In genomic region chr16:81500833-81501521, GRCh38 we compare ENCODE assay signal across 10 cellular contexts. TPM values are rescaled to one million over a fixed set of nuclear protein-coding genes. Genes with fewer than 3 reads are reported as not detected.
DNase-seq lines count a peak whose midpoint lies in the region; TF ChIP-seq lines count a peak whose summit lies in the region.
"Had no signal": no experiment of that assay in that cellular context is flagged by ENCODE, and none has a peak within 500 bp of the region (broad histone marks: within the 10 kb centered on the region; RNA-seq: fewer than 3 reads in every experiment).

No MANE protein-coding gene starts in this region.

- peaks cover 60 to 64% of the 10 kb centered on the region in 2 experiments for H3K4me1 ChIP-seq in neutrophil (ENCODE audit: control insufficient read depth in 1 of 2, insufficient read depth in 1 of 2, low read depth in 1 of 2, low read length in 1 of 2)

- H3K4me1 Mint-ChIP-seq in CD14-positive monocyte: peaks cover 80% of the 10 kb centered on the region
- peaks cover 17% of the 10 kb centered on the region for H3K4me1 Mint-ChIP-seq in chondrocyte (ENCODE audit: low read depth)

- DNase-seq in CD14-positive monocyte (ENCODE audit: low spot score) (peak; percentile 68), NAMALWA (ENCODE audit: low spot score) (peak; percentile 26), chondrocyte (ENCODE audit: low spot score) (no peak), activated gamma-delta T cell (lab: John Stamatoyannopoulos, UW) (no peak), COLO668 (lab: John Stamatoyannopoulos, UW; ENCODE audit: unreplicated experiment) (no peak), foreskin melanocyte (no peak), mucosa of gallbladder (ENCODE audit: low spot score) (no peak)
- DNase-seq: stimulated activated CD4-positive, alpha-beta T cell treated with anti-CD3 and anti-CD28 coated beads, Interleukin-12 subunit alpha, Interleukin-12 subunit beta, amount 100 ng/mL, for 4 hours had no signal

- H3K27me3 Mint-ChIP-seq in CD14-positive monocyte (ENCODE audit: low read depth in 3 of 3) (no peaks in the 10 kb centered on the region), chondrocyte (ENCODE audit: low read depth) (no peaks in the 10 kb centered on the region)
- H3K27me3 Mint-ChIP-seq: activated naive CD4-positive, alpha-beta T cell treated with anti-CD3 and anti-CD28 coated beads, Interleukin-2, amount 50 U/mL, for 24 hours had no signal

- intact Hi-C loops in CD14-positive monocyte (cut with micrococcal nuclease): loop anchor here in 1 of 2 donors (5.0 kb wide), 1 partner anchor 34 kb away; no protein-coding TSS in a partner anchor

- H3K27ac ChIP-seq in neutrophil: peak overlapping the region; percentile 84

- peak overlapping the region in 1 of 2 experiments; percentile 21 for H3K4me3 ChIP-seq in neutrophil (ENCODE audit: low read depth in 1 of 2, low read length in 1 of 2)

- H3K9me3 ChIP-seq in neutrophil: no peaks in the 10 kb centered on the region

- H3K4me3 Mint-ChIP-seq in CD14-positive monocyte (peak overlapping the region; percentile 44 to 63), chondrocyte (ENCODE audit: unreplicated experiment) (no peak overlapping the region)
- H3K4me3 Mint-ChIP-seq: activated naive CD4-positive, alpha-beta T cell treated with anti-CD3 and anti-CD28 coated beads, Interleukin-2, amount 50 U/mL, for 24 hours had no signal

- H3K36me3 Mint-ChIP-seq in CD14-positive monocyte (peaks cover 26 to 42% of the 10 kb centered on the region in 2 donors), chondrocyte (ENCODE audit: low read depth) (peaks cover 4% of the 10 kb centered on the region)
- H3K36me3 Mint-ChIP-seq: activated naive CD4-positive, alpha-beta T cell treated with anti-CD3 and anti-CD28 coated beads, Interleukin-2, amount 50 U/mL, for 24 hours had no signal

- TF ChIP-seq CTCF in CD14-positive monocyte (IDR thresholded peaks at IDR 0.05) (no peak), chondrocyte (IDR thresholded peaks at IDR 0.05) (no peak), neutrophil (IDR thresholded peaks at IDR 0.05) (no peak)

- no peaks in the 10 kb centered on the region for H3K27me3 ChIP-seq in neutrophil

- H3K27ac Mint-ChIP-seq in CD14-positive monocyte: peak overlapping the region; percentile 84 to 99 (median 95)
- H3K27ac Mint-ChIP-seq in chondrocyte (ENCODE audit: unreplicated experiment): peak overlapping the region; percentile 80
- H3K27ac Mint-ChIP-seq: activated naive CD4-positive, alpha-beta T cell treated with anti-CD3 and anti-CD28 coated beads, Interleukin-2, amount 50 U/mL, for 24 hours had no signal

- no peaks in the 10 kb centered on the region for H3K36me3 ChIP-seq in neutrophil

- H3K9me3 Mint-ChIP-seq in CD14-positive monocyte (peaks cover 0 to 5% (median 0%) of the 10 kb centered on the region in 7 donors), chondrocyte (ENCODE audit: low read depth) (no peaks in the 10 kb centered on the region)
- H3K9me3 Mint-ChIP-seq: activated naive CD4-positive, alpha-beta T cell treated with anti-CD3 and anti-CD28 coated beads, Interleukin-2, amount 50 U/mL, for 24 hours had no signal

RNA-seq across cellular contexts. Expression of gene CMIP, which starts 56.4 kb away (rescaled TPM):
- polyA plus RNA-seq in CD14-positive monocyte: under 1 TPM; 0.85 to 0.93 TPM
- 61.4 to 69.6 TPM (median 62.9 TPM) in 3 replicates for total RNA-seq in chondrocyte
- total RNA-seq in mucosa of gallbladder: 95.5 TPM

Comparison
In these comparisons a context has a peak if more than half of its experiments do, and no peak if none do; other contexts are left out.
1. DNase-seq: peak in CD14-positive monocyte (single experiment) and NAMALWA (single experiment); none in chondrocyte (single experiment), activated gamma-delta T cell (single experiment), COLO668 (single experiment), foreskin melanocyte (single experiment) and mucosa of gallbladder (single experiment).